14 cellular contexts compared by ENCODE assay signal in the genomic region with DNA sequence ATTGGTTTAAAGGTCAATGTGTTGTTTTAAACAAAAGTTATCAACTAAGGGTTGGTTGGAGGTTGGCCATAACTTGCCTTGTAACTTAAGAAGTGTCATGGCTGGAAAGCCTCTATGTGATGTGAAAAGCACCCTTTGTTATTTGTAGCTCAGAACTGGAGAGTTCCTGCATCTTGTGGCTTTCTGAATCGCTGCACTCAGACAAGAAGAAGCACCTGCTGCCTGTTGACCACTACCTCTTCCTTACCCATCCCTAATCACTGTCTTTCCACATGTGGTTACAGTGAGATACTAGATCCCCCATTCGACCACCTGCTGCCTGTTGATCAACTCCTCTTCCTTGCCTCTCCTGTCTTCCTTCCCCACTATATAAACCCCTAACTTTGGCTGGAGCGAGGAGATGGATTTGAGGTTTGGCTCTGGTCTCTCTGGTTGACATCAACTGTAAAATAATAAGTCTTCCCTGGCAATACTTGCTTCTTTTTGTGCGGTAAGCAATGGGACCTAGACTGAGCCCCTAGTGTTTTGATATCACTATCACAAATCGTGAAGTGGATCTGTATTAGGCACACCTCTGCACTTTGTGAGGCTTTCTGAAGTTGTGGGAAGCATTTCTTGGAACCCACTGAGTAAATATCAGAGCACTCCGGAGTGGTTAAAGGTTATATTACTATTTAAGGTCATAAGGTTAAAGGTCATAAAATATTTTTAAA. TPM values are rescaled to one million over a fixed set of nuclear protein-coding genes. Genes with fewer than 3 reads are reported as not detected.
A peak's percentile ranks its signal among the peaks of the same experiment; 100 is the strongest.
DNase-seq lines count a peak whose midpoint lies in the region; ATAC-seq and TF ChIP-seq lines count a peak whose summit lies in the region.
"Had no signal": no experiment of that assay in that cellular context is flagged by ENCODE, and none has a peak within 500 bp of the region (broad histone marks: within the 10 kb centered on the region; RNA-seq: fewer than 3 reads in every experiment).

No MANE protein-coding gene starts in this region.

- H4K20me1 ChIP-seq in PC-3 (ENCODE audit: low read length), result no peaks in the 10 kb centered on the region

- DNase-seq in esophagus muscularis mucosa (ENCODE audit: extremely low spot score) (peak; percentile 45), T-helper 9 cell (no peak), PC-3 (no peak), heart right ventricle (no peak)
- no peak for DNase-seq in activated CD4-positive, alpha-beta T cell treated with anti-CD3 and anti-CD28 coated beads, Interleukin-2, amount 10 ng/mL, durations not matched to agents 24 days and 14 days
- DNase-seq: activated effector memory CD4-positive, alpha-beta T cell treated with anti-CD3 and anti-CD28 coated beads, Interleukin-2, amount 50 U/mL, for 16 hours; NCI-H446 treated with DMSO at 0.1 percent for 48 hours; SIG-M5 had no signal

- TF ChIP-seq EP300 in esophagus muscularis mucosa (IDR thresholded peaks at IDR 0.05), result no peak

- WGBS in esophagus muscularis mucosa, result 82% methylated on average over 6 of the region's 6 CpGs
- WGBS in heart right ventricle, 2 donors, result 84 to 93% methylated on average over 6 of the region's 6 CpGs

- no peaks in the 10 kb centered on the region for H3K9me2 ChIP-seq in PC-3 (replicated peaks; ENCODE audit: low read length)

- BruUV-seq in PC-3 (replicated peaks; lab: Mats Ljungman, UMichigan), result no TSS peak

- ATAC-seq in GM18909 (IDR thresholded peaks at IDR 0.05; ENCODE audit: poor library complexity, unreplicated experiment) (peak; percentile 74), GM21737 (IDR thresholded peaks at IDR 0.05; ENCODE audit: unreplicated experiment) (peak; percentile 81), HG03175 (IDR thresholded peaks at IDR 0.05; ENCODE audit: unreplicated experiment) (peak; percentile 72), PC-3 (no peak), heart right ventricle (no peak)

- H3K9me3 ChIP-seq in esophagus muscularis mucosa, result no peaks in the 10 kb centered on the region
- H3K9me3 ChIP-seq in PC-3 (ENCODE audit: low read length), result no peaks in the 10 kb centered on the region
- H3K9me3 ChIP-seq in heart right ventricle, result no peaks in the 10 kb centered on the region

- H3K4me3 Mint-ChIP-seq in activated CD4-positive, alpha-beta T cell treated with anti-CD3 and anti-CD28 coated beads, Interleukin-2, amount 10 ng/mL, durations not matched to agents 24 days and 14 days, result no peak overlapping the region
- H3K4me3 Mint-ChIP-seq: stimulated activated naive CD8-positive, alpha-beta T cell treated with anti-CD3 and anti-CD28 coated beads, Interleukin-15, Interleukin-2, amounts not matched to agents 100 ng/mL and 50 ng/mL, for 24 hours had no signal

- intact Hi-C loops in esophagus muscularis mucosa (cut with DNase I) (no loop called here), PC-3 (cut with micrococcal nuclease) (no loop called here), heart right ventricle (cut with DNase I) (no loop called here)
- intact Hi-C loops in activated CD4-positive, alpha-beta T cell treated with anti-CD3 and anti-CD28 coated beads, Interleukin-2, amount 10 ng/mL, durations not matched to agents 24 days and 14 days (cut with micrococcal nuclease), result no loop called here

- no peak for TF ChIP-seq POLR2A in esophagus muscularis mucosa (IDR thresholded peaks at IDR 0.05; ENCODE audit: low read depth)

- no peaks in the 10 kb centered on the region for H3K27me3 Mint-ChIP-seq in activated CD4-positive, alpha-beta T cell treated with anti-CD3 and anti-CD28 coated beads, Interleukin-2, amount 10 ng/mL, durations not matched to agents 24 days and 14 days
- H3K27me3 Mint-ChIP-seq: stimulated activated naive CD8-positive, alpha-beta T cell treated with anti-CD3 and anti-CD28 coated beads, Interleukin-15, Interleukin-2, amounts not matched to agents 100 ng/mL and 50 ng/mL, for 24 hours had no signal

- H3K36me3 Mint-ChIP-seq in activated CD4-positive, alpha-beta T cell treated with anti-CD3 and anti-CD28 coated beads, Interleukin-2, amount 10 ng/mL, durations not matched to agents 24 days and 14 days (ENCODE audit: low read depth), result peaks cover 34% of the 10 kb centered on the region

- no peak for TF ChIP-seq CTCF in esophagus muscularis mucosa (IDR thresholded peaks at IDR 0.05)
- no peak for TF ChIP-seq CTCF in PC-3 (conservative IDR thresholded peaks at IDR 0.05; ENCODE audit: low read depth, low read length)
- no peak for TF ChIP-seq CTCF in heart right ventricle (IDR thresholded peaks at IDR 0.05)

- H3K4me1 ChIP-seq in esophagus muscularis mucosa, result no peaks in the 10 kb centered on the region
- H3K4me1 ChIP-seq in PC-3 (ENCODE audit: insufficient read depth, low read length), result no peaks in the 10 kb centered on the region
- peaks cover 0 to 4% (median 0%) of the 10 kb centered on the region in 9 donors for H3K4me1 ChIP-seq in heart right ventricle
- H3K4me1 ChIP-seq: parathyroid adenoma had no signal

- H3K9ac ChIP-seq in PC-3 (ENCODE audit: low read length), result no peak overlapping the region
- H3K9ac ChIP-seq: parathyroid adenoma had no signal

- H3F3A ChIP-seq in PC-3 (ENCODE audit: low read length, unreplicated experiment), result no peaks in the 10 kb centered on the region

- H3K4me1 Mint-ChIP-seq in activated CD4-positive, alpha-beta T cell treated with anti-CD3 and anti-CD28 coated beads, Interleukin-2, amount 10 ng/mL, durations not matched to agents 24 days and 14 days, result peaks cover 21% of the 10 kb centered on the region

- no peaks in the 10 kb centered on the region for H3K36me3 ChIP-seq in esophagus muscularis mucosa
- H3K36me3 ChIP-seq in PC-3 (ENCODE audit: low read depth, low read length), result peaks cover 6% of the 10 kb centered on the region; the same call in 1 of the 2 replicates
- H3K36me3 ChIP-seq in heart right ventricle, result no peaks in the 10 kb centered on the region
- H3K36me3 ChIP-seq: cardiac muscle cell had no signal

- H3K79me2 ChIP-seq in PC-3 (ENCODE audit: low read length), result peaks cover 9% of the 10 kb centered on the region
- H3K79me2 ChIP-seq: parathyroid adenoma had no signal

- H3K4me2 ChIP-seq in PC-3 (ENCODE audit: low read length), result no peak overlapping the region

- CTCF ChIA-PET in PC-3 (lab: Charles Lee), result no interaction called here

- H3K27ac Mint-ChIP-seq in activated CD4-positive, alpha-beta T cell treated with anti-CD3 and anti-CD28 coated beads, Interleukin-2, amount 10 ng/mL, durations not matched to agents 24 days and 14 days, result no peak overlapping the region
- H3K27ac Mint-ChIP-seq: stimulated activated naive CD8-positive, alpha-beta T cell treated with anti-CD3 and anti-CD28 coated beads, Interleukin-15, Interleukin-2, amounts not matched to agents 100 ng/mL and 50 ng/mL, for 24 hours had no signal

- no peak overlapping the region for H3K27ac ChIP-seq in esophagus muscularis mucosa (replicated peaks in 1 of 4)
- H3K27ac ChIP-seq in PC-3 (ENCODE audit: low read length), result no peak overlapping the region
- no peak overlapping the region for H3K27ac ChIP-seq in heart right ventricle
- H3K27ac ChIP-seq: cardiac muscle cell, parathyroid adenoma had no signal

- H3K4me3 ChIP-seq in esophagus muscularis mucosa (no peak overlapping the region), PC-3 (ENCODE audit: low read length) (no peak overlapping the region), heart right ventricle (no peak overlapping the region)
- H3K4me3 ChIP-seq: cardiac muscle cell had no signal

- H3K27me3 ChIP-seq in esophagus muscularis mucosa, result no peaks in the 10 kb centered on the region
- no peaks in the 10 kb centered on the region for H3K27me3 ChIP-seq in PC-3 (ENCODE audit: low read length)
- no peaks in the 10 kb centered on the region for H3K27me3 ChIP-seq in heart right ventricle
- H3K27me3 ChIP-seq: cardiac muscle cell had no signal

- H3K9me3 Mint-ChIP-seq in activated CD4-positive, alpha-beta T cell treated with anti-CD3 and anti-CD28 coated beads, Interleukin-2, amount 10 ng/mL, durations not matched to agents 24 days and 14 days, result peaks cover 22% of the 10 kb centered on the region

- H2AFZ ChIP-seq in PC-3 (ENCODE audit: low read length), result no peak overlapping the region
- H2AFZ ChIP-seq: parathyroid adenoma had no signal

- POLR2A ChIA-PET in PC-3 (lab: Charles Lee; ENCODE audit: unreplicated experiment), result no interaction called here

RNA-seq across cellular contexts. Expression of a gene that starts 13.8 kb away (rescaled TPM):
- total RNA-seq in esophagus muscularis mucosa (1 to 10 TPM; 3.6 to 9.1 (median 7.5) TPM), PC-3 (2014; rRNA removed) (155 and 175 TPM in 2 replicates), heart right ventricle (1 to 10 TPM; 3.5 to 7.4 (median 5.6) TPM)
- total RNA-seq in activated CD4-positive, alpha-beta T cell treated with anti-CD3 and anti-CD28 coated beads, Interleukin-2, amount 10 ng/mL, durations not matched to agents 24 days and 14 days, result 10.4 and 11.7 TPM in 2 replicates
- 10 to 100 TPM in 1 of 2 donors, under 1 TPM in 1; 0.44 to 17.8 TPM for polyA plus RNA-seq in heart right ventricle

Comparison
In these comparisons a context has a peak if more than half of its experiments do, and no peak if none do; other contexts are left out.
1. ATAC-seq: peak in GM18909 (single experiment), GM21737 (single experiment) and HG03175 (single experiment); none in PC-3 (single experiment) and heart right ventricle (0 of 8).
2. RNA of a gene that starts 13.8 kb away (total RNA-seq): 155 to 175 TPM in PC-3; 10.4 to 11.7 TPM in activated CD4-positive, alpha-beta T cell treated with anti-CD3 and anti-CD28 coated beads, Interleukin-2, amount 10 ng/mL, durations not matched to agents 24 days and 14 days, 3.6 to 9.1 TPM in esophagus muscularis mucosa and 3.5 to 7.4 TPM in heart right ventricle; every median in the first group is over 10 times any median in the second.